ENCODE assay signal across 26 cellular contexts in the genomic region with DNA sequence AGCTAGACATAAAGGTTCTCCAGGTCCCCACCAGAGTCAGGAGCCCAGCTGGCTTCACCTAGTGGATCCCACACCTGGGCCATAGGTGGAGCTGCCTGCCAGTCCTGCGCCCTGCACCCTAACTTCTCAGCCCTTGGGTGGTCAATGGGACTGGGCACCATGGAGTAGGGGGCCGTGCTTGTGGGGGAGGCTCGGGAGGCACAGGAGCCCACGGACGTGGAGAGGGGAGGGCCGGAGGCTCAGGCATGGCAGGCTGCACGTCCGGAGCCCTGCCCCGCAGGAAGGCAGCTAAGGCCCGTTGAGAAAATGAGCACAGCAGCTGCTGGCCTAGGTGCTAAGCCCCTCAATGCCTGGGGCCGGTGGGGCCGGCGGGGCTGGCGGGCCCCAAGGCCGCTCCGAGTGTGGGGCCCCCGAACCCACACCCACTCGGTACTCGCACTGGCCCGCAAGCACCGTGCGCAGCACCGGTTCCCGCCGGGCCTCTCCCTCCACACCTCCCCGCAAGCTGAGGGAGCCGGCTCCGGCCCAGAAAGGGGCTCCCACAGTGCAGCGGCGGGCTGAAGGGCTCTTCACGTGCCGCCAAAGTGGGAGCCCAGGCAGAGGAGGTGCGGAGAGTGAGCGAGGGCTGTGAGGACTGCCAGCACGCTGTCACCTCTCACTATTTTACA.
"Had no signal": no experiment of that assay in that cellular context is flagged by ENCODE, and none has a peak within 500 bp of the region (broad histone marks: within the 10 kb centered on the region; RNA-seq: fewer than 3 reads in every experiment).

No MANE protein-coding gene starts in this region.

- H3K4me3 Mint-ChIP-seq: activated CD8-positive, alpha-beta memory T cell treated with anti-CD3 and anti-CD28 coated beads, Interleukin-2, amount 10 ng/mL, durations not matched to agents 7 days and 5 days; activated CD8-positive, alpha-beta T cell treated with anti-CD3 and anti-CD28 coated beads for 36 hours; activated naive CD4-positive, alpha-beta T cell treated with anti-CD3 and anti-CD28 coated beads, Interleukin-2, amount 10 ng/mL, durations not matched to agents 7 days and 5 days; activated naive CD8-positive, alpha-beta T cell treated with anti-CD3 and anti-CD28 coated beads, Interleukin-2, amount 10 ng/mL, durations not matched to agents 7 days and 5 days; activated T-cell treated with anti-CD3 and anti-CD28 coated beads, Interleukin-2, amount 50 U/mL, for 72 hours; central memory CD8-positive, alpha-beta T cell had no signal

- DNase-seq: activated CD4-positive, alpha-beta T cell treated with anti-CD3 and anti-CD28 coated beads for 48 hours; activated CD4-positive, alpha-beta T cell treated with anti-CD3 and anti-CD28 coated beads, Interleukin-2, amount 50 U/mL, for 1 hour; activated CD4-positive, alpha-beta T cell treated with anti-CD3 and anti-CD28 coated beads, Interleukin-2, amount 50 U/mL, for 48 hours; activated CD8-positive, alpha-beta memory T cell treated with anti-CD3 and anti-CD28 coated beads, Interleukin-2, amount 10 ng/mL, durations not matched to agents 7 days and 5 days; activated CD8-positive, alpha-beta memory T cell treated with anti-CD3 and anti-CD28 coated beads, Interleukin-2, amount 50 U/mL, for 4 hours; activated CD8-positive, alpha-beta T cell treated with anti-CD3 and anti-CD28 coated beads for 36 hours; activated gamma-delta T cell; activated naive CD4-positive, alpha-beta T cell; activated naive CD4-positive, alpha-beta T cell treated with anti-CD3 and anti-CD28 coated beads, Interleukin-2, amount 10 ng/mL, durations not matched to agents 7 days and 5 days; activated naive CD8-positive, alpha-beta T cell treated with anti-CD3 and anti-CD28 coated beads, Interleukin-2, amount 10 ng/mL, durations not matched to agents 7 days and 5 days; activated T-cell treated with anti-CD3 and anti-CD28 coated beads, Interleukin-2, amount 50 U/mL, for 1 hour; activated T-cell treated with anti-CD3 and anti-CD28 coated beads, Interleukin-2, amount 50 U/mL, for 72 hours; brain microvascular endothelial cell; colonic mucosa; effector CD8-positive, alpha-beta T cell; esophagus squamous epithelium; foreskin melanocyte; T-helper 2 cell had no signal

- FAIRE-seq: bronchial epithelial cell, endometrium, endothelial cell of umbilical vein had no signal

- H3K4me1 Mint-ChIP-seq: activated CD8-positive, alpha-beta memory T cell treated with anti-CD3 and anti-CD28 coated beads, Interleukin-2, amount 10 ng/mL, durations not matched to agents 7 days and 5 days; activated naive CD4-positive, alpha-beta T cell treated with anti-CD3 and anti-CD28 coated beads, Interleukin-2, amount 10 ng/mL, durations not matched to agents 7 days and 5 days; activated naive CD8-positive, alpha-beta T cell treated with anti-CD3 and anti-CD28 coated beads, Interleukin-2, amount 10 ng/mL, durations not matched to agents 7 days and 5 days; central memory CD8-positive, alpha-beta T cell had no signal

- H3K9me3 ChIP-seq: colonic mucosa, esophagus squamous epithelium, gastroesophageal sphincter had no signal

- H3K27me3 ChIP-seq: brain microvascular endothelial cell, colonic mucosa, esophagus squamous epithelium, gastroesophageal sphincter had no signal

- H3K27ac ChIP-seq: brain microvascular endothelial cell, colonic mucosa, epithelial cell of prostate, esophagus squamous epithelium, gastroesophageal sphincter had no signal

- H3K4me3 ChIP-seq: colonic mucosa, esophagus squamous epithelium, gastroesophageal sphincter had no signal

- H3K36me3 ChIP-seq: brain microvascular endothelial cell, colonic mucosa, esophagus squamous epithelium, gastroesophageal sphincter had no signal

- H3K27me3 Mint-ChIP-seq: activated CD8-positive, alpha-beta memory T cell treated with anti-CD3 and anti-CD28 coated beads, Interleukin-2, amount 10 ng/mL, durations not matched to agents 7 days and 5 days; activated CD8-positive, alpha-beta T cell treated with anti-CD3 and anti-CD28 coated beads for 36 hours; activated naive CD4-positive, alpha-beta T cell treated with anti-CD3 and anti-CD28 coated beads, Interleukin-2, amount 10 ng/mL, durations not matched to agents 7 days and 5 days; activated naive CD8-positive, alpha-beta T cell treated with anti-CD3 and anti-CD28 coated beads, Interleukin-2, amount 10 ng/mL, durations not matched to agents 7 days and 5 days; central memory CD8-positive, alpha-beta T cell had no signal

- H3K4me1 ChIP-seq: colonic mucosa, esophagus squamous epithelium, gastroesophageal sphincter had no signal

- H3K9me3 Mint-ChIP-seq: activated naive CD8-positive, alpha-beta T cell treated with anti-CD3 and anti-CD28 coated beads, Interleukin-2, amount 10 ng/mL, durations not matched to agents 7 days and 5 days; central memory CD8-positive, alpha-beta T cell had no signal

- ATAC-seq: activated CD8-positive, alpha-beta memory T cell treated with anti-CD3 and anti-CD28 coated beads, Interleukin-2, amount 10 ng/mL, durations not matched to agents 7 days and 5 days; activated CD8-positive, alpha-beta T cell treated with anti-CD3 and anti-CD28 coated beads for 36 hours; activated naive CD4-positive, alpha-beta T cell treated with anti-CD3 and anti-CD28 coated beads, Interleukin-2, amount 50 U/mL, for 72 hours; activated T-cell treated with anti-CD3 and anti-CD28 coated beads, Interleukin-2, amount 50 U/mL, for 72 hours; gastroesophageal sphincter; SK-N-SH treated with all-trans-retinoic acid at 6 μM for 48 hours had no signal

- H3K36me3 Mint-ChIP-seq: activated CD8-positive, alpha-beta memory T cell treated with anti-CD3 and anti-CD28 coated beads, Interleukin-2, amount 10 ng/mL, durations not matched to agents 7 days and 5 days; activated naive CD4-positive, alpha-beta T cell treated with anti-CD3 and anti-CD28 coated beads, Interleukin-2, amount 10 ng/mL, durations not matched to agents 7 days and 5 days; activated naive CD4-positive, alpha-beta T cell treated with anti-CD3 and anti-CD28 coated beads, Interleukin-2, amount 50 U/mL, for 72 hours; activated naive CD8-positive, alpha-beta T cell treated with anti-CD3 and anti-CD28 coated beads, Interleukin-2, amount 10 ng/mL, durations not matched to agents 7 days and 5 days had no signal
